12 cellular contexts compared by ENCODE assay signal in genomic region chr20:57620999-57621398, GRCh38. TPM values are rescaled to one million over a fixed set of nuclear protein-coding genes. Genes with fewer than 3 reads are reported as not detected.
DNase-seq lines count a peak whose midpoint lies in the region; ATAC-seq and TF ChIP-seq lines count a peak whose summit lies in the region.
"Had no signal": no experiment of that assay in that cellular context is flagged by ENCODE, and none has a peak within 500 bp of the region (broad histone marks: within the 10 kb centered on the region; RNA-seq: fewer than 3 reads in every experiment).

No MANE protein-coding gene starts in this region.

- no peak for TF ChIP-seq POLR2A in gastroesophageal sphincter (IDR thresholded peaks at IDR 0.05)

- peak overlapping the region; percentile 79 to 87 for H3K4me3 Mint-ChIP-seq in activated T-cell treated with anti-CD3 and anti-CD28 coated beads, Interleukin-2, amount 50 U/mL, for 72 hours
- peak overlapping the region; percentile 87 to 95 (median 94) for H3K4me3 Mint-ChIP-seq in immature natural killer cell
- no peak overlapping the region for H3K4me3 Mint-ChIP-seq in type B pancreatic cell
- H3K4me3 Mint-ChIP-seq: nephron had no signal

- H3K36me3 ChIP-seq in RWPE2 (ENCODE audit: low read depth) (no peaks in the 10 kb centered on the region), gastroesophageal sphincter (no peaks in the 10 kb centered on the region), mammary epithelial cell (ENCODE audit: insufficient read depth, low read length) (no peaks in the 10 kb centered on the region)

- CTCF ChIA-PET in mammary epithelial cell (lab: Charles Lee; ENCODE audit: low non-redundant PET): no interaction called here

- H4K20me1 ChIP-seq in mammary epithelial cell (ENCODE audit: insufficient read depth, low read length): no peaks in the 10 kb centered on the region

- H3K79me2 ChIP-seq in mammary epithelial cell (ENCODE audit: insufficient read depth, low read length): no peaks in the 10 kb centered on the region

- no peak for DNase-seq in activated T-cell treated with anti-CD3 and anti-CD28 coated beads, Interleukin-2, amount 50 U/mL, for 72 hours
- DNase-seq in activated T-cell treated with anti-CD3 and anti-CD28 coated beads, Interleukin-2, amount 50 U/mL, for 48 hours: no peak
- peak; percentile 81 for DNase-seq in RWPE2 (ENCODE audit: low spot score)
- DNase-seq in immature natural killer cell: no peak
- DNase-seq in type B pancreatic cell (ENCODE audit: extremely low spot score, unreplicated experiment): peak; percentile 51
- no peak for DNase-seq in activated effector memory CD4-positive, alpha-beta T cell treated with Interleukin-2 at 50 U/mL for 16 hours
- DNase-seq in mammary epithelial cell: no peak

- TF ChIP-seq CTCF in RWPE2 (IDR thresholded peaks at IDR 0.05; ENCODE audit: poor library complexity, severe bottlenecking): no peak
- TF ChIP-seq CTCF in type B pancreatic cell (conservative IDR thresholded peaks at IDR 0.05): no peak
- TF ChIP-seq CTCF in gastroesophageal sphincter (IDR thresholded peaks at IDR 0.05): no peak
- no peak for TF ChIP-seq CTCF in mammary epithelial cell (conservative IDR thresholded peaks at IDR 0.05 in 1 of 2, IDR thresholded peaks at IDR 0.05 in 1 of 2; ENCODE audit: extremely low read depth in 1 of 2, insufficient read depth in 1 of 2, low read depth in 1 of 2, low read length in 2 of 2)

- no peak for TF ChIP-seq EP300 in gastroesophageal sphincter (IDR thresholded peaks at IDR 0.05)

- intact Hi-C loops in mammary epithelial cell (cut with micrococcal nuclease): loop anchor here (10.0 kb wide), 1 partner anchor 194 kb away; no protein-coding TSS in a partner anchor

- H2AFZ ChIP-seq in mammary epithelial cell (ENCODE audit: low read depth, low read length): no peak overlapping the region

- no peak for ATAC-seq in activated T-cell treated with anti-CD3 and anti-CD28 coated beads, Interleukin-2, amount 50 U/mL, for 72 hours (replicated peaks in 1 of 2)
- no peak for ATAC-seq in RWPE2 (ENCODE audit: low read depth)
- ATAC-seq in gastroesophageal sphincter: no peak
- ATAC-seq: foreskin keratinocyte had no signal

- WGBS in gastroesophageal sphincter (ENCODE audit: low coverage in 1 of 2), 2 donors: 84% methylated on average over 6 of the region's 11 CpGs; no CpG with 5 or more reads in 1 of the 2 donors
- 98% methylated on average over 11 of the region's 11 CpGs for WGBS in mammary epithelial cell (ENCODE audit: low coverage, missing lambda C conversion rate)

- peak overlapping the region; percentile 42 for H3K27ac Mint-ChIP-seq in activated T-cell treated with anti-CD3 and anti-CD28 coated beads, Interleukin-2, amount 50 U/mL, for 72 hours
- peak overlapping the region; percentile 95 to 100 (median 98) for H3K27ac Mint-ChIP-seq in immature natural killer cell
- no peak overlapping the region for H3K27ac Mint-ChIP-seq in type B pancreatic cell

- peaks cover 5% of the 10 kb centered on the region for H3K9me3 ChIP-seq in RWPE2 (ENCODE audit: severe bottlenecking)
- peaks cover 0 to 6% (median 0%) of the 10 kb centered on the region in 3 donors for H3K9me3 ChIP-seq in gastroesophageal sphincter
- H3K9me3 ChIP-seq in mammary epithelial cell (replicated peaks; ENCODE audit: insufficient read depth, low read length): no peaks in the 10 kb centered on the region

- H3K4me1 ChIP-seq in RWPE2 (ENCODE audit: insufficient read depth, poor library complexity, severe bottlenecking) (peaks cover 39% of the 10 kb centered on the region), gastroesophageal sphincter (no peaks in the 10 kb centered on the region), mammary epithelial cell (ENCODE audit: insufficient read depth, low read length) (peaks cover 24% of the 10 kb centered on the region)

- dilution Hi-C loops in mammary epithelial cell (cut with HindIII; ENCODE audit: low sequenced_read_pairs): loop anchor here (25.0 kb wide), 1 partner anchor 566 kb away; no protein-coding TSS in a partner anchor

- BruUV-seq in mammary epithelial cell (replicated peaks; lab: Mats Ljungman, UMichigan): no TSS peak

- H3K27ac ChIP-seq in RWPE2 (ENCODE audit: poor library complexity, severe bottlenecking) (peak overlapping the region; percentile 71), gastroesophageal sphincter (no peak overlapping the region), mammary epithelial cell (ENCODE audit: insufficient read depth, low read depth, low read length) (no peak overlapping the region)
- H3K27ac ChIP-seq: foreskin keratinocyte had no signal

- H3K27me3 Mint-ChIP-seq in activated T-cell treated with anti-CD3 and anti-CD28 coated beads, Interleukin-2, amount 50 U/mL, for 72 hours (ENCODE audit: low read depth): peaks cover 8% of the 10 kb centered on the region
- H3K27me3 Mint-ChIP-seq in immature natural killer cell (ENCODE audit: low read depth in 3 of 3): peaks cover 18 to 35% (median 20%) of the 10 kb centered on the region in 3 donors
- peaks cover 14% of the 10 kb centered on the region for H3K27me3 Mint-ChIP-seq in type B pancreatic cell

- H3K4me3 ChIP-seq in RWPE2 (ENCODE audit: severe bottlenecking): no peak overlapping the region
- no peak overlapping the region for H3K4me3 ChIP-seq in gastroesophageal sphincter
- no peak overlapping the region for H3K4me3 ChIP-seq in mammary epithelial cell (replicated peaks in 1 of 3; ENCODE audit: insufficient read depth in 1 of 3, low read depth in 2 of 3, low read length in 3 of 3)
- H3K4me3 ChIP-seq: smooth muscle cell had no signal

- peaks cover 2 to 4% of the 10 kb centered on the region in 2 donors for H3K9me3 Mint-ChIP-seq in activated T-cell treated with anti-CD3 and anti-CD28 coated beads, Interleukin-2, amount 50 U/mL, for 72 hours
- H3K9me3 Mint-ChIP-seq in immature natural killer cell: peaks cover 0 to 5% (median under 1%) of the 10 kb centered on the region in 6 donors
- peaks cover 6% of the 10 kb centered on the region for H3K9me3 Mint-ChIP-seq in type B pancreatic cell

- H3K27me3 ChIP-seq in RWPE2 (ENCODE audit: insufficient read depth, poor library complexity, severe bottlenecking) (no peaks in the 10 kb centered on the region), gastroesophageal sphincter (peaks cover 33% of the 10 kb centered on the region), mammary epithelial cell (ENCODE audit: insufficient read depth, low read length) (no peaks in the 10 kb centered on the region)

- H3K4me1 Mint-ChIP-seq in activated T-cell treated with anti-CD3 and anti-CD28 coated beads, Interleukin-2, amount 50 U/mL, for 72 hours (ENCODE audit: low read depth): peaks cover 65% of the 10 kb centered on the region
- H3K4me1 Mint-ChIP-seq in immature natural killer cell (peaks cover 68% of the 10 kb centered on the region in 2 donors), type B pancreatic cell (ENCODE audit: unreplicated experiment) (peaks cover 13% of the 10 kb centered on the region)

- in situ Hi-C loops in mammary epithelial cell (cut with MboI; ENCODE audit: low sequenced_read_pairs in 2 of 2): no loop called here

- H3K36me3 Mint-ChIP-seq in activated T-cell treated with anti-CD3 and anti-CD28 coated beads, Interleukin-2, amount 50 U/mL, for 72 hours (ENCODE audit: insufficient read depth in 2 of 2): peaks cover 6 to 9% of the 10 kb centered on the region in 2 donors
- H3K36me3 Mint-ChIP-seq in immature natural killer cell (peaks cover 7 to 12% (median 10%) of the 10 kb centered on the region in 3 donors), type B pancreatic cell (no peaks in the 10 kb centered on the region)

- no peak overlapping the region for H3K4me2 ChIP-seq in mammary epithelial cell (ENCODE audit: insufficient read depth, low read depth, low read length)
- H3K4me2 ChIP-seq: smooth muscle cell had no signal

- no peak overlapping the region for H3K9ac ChIP-seq in mammary epithelial cell (ENCODE audit: insufficient read depth, low read length)

RNA-seq across cellular contexts. Expression of gene ZBP1, which starts 0.8 kb away (rescaled TPM):
- 1 to 10 TPM in 1 of 2 donors, under 1 TPM in 1; 0.70 to 1.6 TPM for total RNA-seq in activated T-cell treated with anti-CD3 and anti-CD28 coated beads, Interleukin-2, amount 50 U/mL, for 72 hours
- polyA plus RNA-seq in immature natural killer cell (10 to 100 TPM; 29.0 to 43.5 (median 32.2) TPM), mammary epithelial cell (not detected)
- total RNA-seq in type B pancreatic cell (ENCODE audit: low replicate concordance) (not detected in 2 replicates), gastroesophageal sphincter (under 1 TPM in 2 of 4 donors, not detected in 2; 0.08 to 0.32 TPM), mammary epithelial cell (not detected)
- not detected for polyA minus RNA-seq in mammary epithelial cell
- total RNA-seq: dermis microvascular lymphatic vessel endothelial cell, foreskin keratinocyte, smooth muscle cell had no signal
- polyA plus RNA-seq: smooth muscle cell had no signal

Comparison
In these comparisons a context has a peak if more than half of its experiments do, and no peak if none do; other contexts are left out.
1. DNase-seq: peak in RWPE2 (single experiment) and type B pancreatic cell (single experiment); none in activated T-cell treated with anti-CD3 and anti-CD28 coated beads, Interleukin-2, amount 50 U/mL, for 72 hours (0 of 2), activated T-cell treated with anti-CD3 and anti-CD28 coated beads, Interleukin-2, amount 50 U/mL, for 48 hours (0 of 2), immature natural killer cell (0 of 3), activated effector memory CD4-positive, alpha-beta T cell treated with Interleukin-2 at 50 U/mL for 16 hours (single experiment) and mammary epithelial cell (single experiment).